ENCODE assay signal across 23 cellular contexts in genomic region chr3:52432631-52433030, GRCh38. TPM values are rescaled to one million over a fixed set of nuclear protein-coding genes. Genes with fewer than 3 reads are reported as not detected.
A peak's percentile ranks its signal among the peaks of the same experiment; 100 is the strongest.
DNase-seq lines count a peak whose midpoint lies in the region; ATAC-seq and TF ChIP-seq lines count a peak whose summit lies in the region.
"Had no signal": no experiment of that assay in that cellular context is flagged by ENCODE, and none has a peak within 500 bp of the region (broad histone marks: within the 10 kb centered on the region; RNA-seq: fewer than 3 reads in every experiment).

No MANE protein-coding gene starts in this region.

- H3K36me3 ChIP-seq in H7 (replicated peaks; ENCODE audit: control insufficient read depth, insufficient read depth, low read length) (no peaks in the 10 kb centered on the region), endodermal cell (ENCODE audit: control insufficient read depth, insufficient read depth, low read length) (no peaks in the 10 kb centered on the region), left lung (no peaks in the 10 kb centered on the region), subcutaneous abdominal adipose tissue (ENCODE audit: control insufficient read depth in 5 of 5, insufficient read depth in 5 of 5, low read length in 5 of 5) (peaks cover 0 to 18% (median 9%) of the 10 kb centered on the region in 5 donors)
- H3K36me3 ChIP-seq: ascending aorta had no signal

- H3K4me1 ChIP-seq in endodermal cell (ENCODE audit: control insufficient read depth, insufficient read depth, low read length) (peaks cover 12% of the 10 kb centered on the region), left lung (peaks cover 0 to 41% of the 10 kb centered on the region in 2 donors), subcutaneous abdominal adipose tissue (ENCODE audit: control insufficient read depth in 5 of 5, insufficient read depth in 5 of 5, low read length in 5 of 5) (peaks cover 34 to 92% (median 85%) of the 10 kb centered on the region in 5 donors)
- H3K4me1 ChIP-seq: ascending aorta had no signal

- no peaks in the 10 kb centered on the region for H3K27me3 ChIP-seq in H7 (ENCODE audit: control insufficient read depth, insufficient read depth, low read length)
- no peaks in the 10 kb centered on the region for H3K27me3 ChIP-seq in endodermal cell (ENCODE audit: control insufficient read depth, insufficient read depth, low read length, poor library complexity, severe bottlenecking)
- no peaks in the 10 kb centered on the region for H3K27me3 ChIP-seq in left lung
- H3K27me3 ChIP-seq in subcutaneous abdominal adipose tissue (ENCODE audit: control insufficient read depth in 5 of 5, insufficient read depth in 4 of 5, low read length in 5 of 5) = no peaks in the 10 kb centered on the region
- H3K27me3 ChIP-seq: ascending aorta, testis had no signal

- intact Hi-C loops in left lung (cut with DNase I) = no loop called here

- H3K9me3 Mint-ChIP-seq in endodermal cell = no peaks in the 10 kb centered on the region

- 88 to 94% methylated on average over 1 to 3 of the region's 3 CpGs for WGBS in endodermal cell (ENCODE audit: insufficient coverage in 1 of 2, insufficient read length in 1 of 2), 2 experiments

- H3K27me3 Mint-ChIP-seq in endodermal cell (ENCODE audit: insufficient read depth) = no peaks in the 10 kb centered on the region

- H3K9ac ChIP-seq in endodermal cell (ENCODE audit: extremely low read depth, low read length, poor library complexity, severe bottlenecking) = no peak overlapping the region
- H3K9ac ChIP-seq in subcutaneous abdominal adipose tissue (ENCODE audit: low read length in 5 of 5) = peak overlapping the region in 2 of 5 donors; percentile 45 to 52
- H3K9ac ChIP-seq: parathyroid adenoma, SK-N-SH had no signal

- TF ChIP-seq CTCF in endodermal cell (conservative IDR thresholded peaks at IDR 0.05) (no peak), left lung (IDR thresholded peaks at IDR 0.05) (no peak)

- no peak overlapping the region for H3K4me3 Mint-ChIP-seq in endodermal cell

- H3K9me3 ChIP-seq in endodermal cell (ENCODE audit: control insufficient read depth, low read length) (no peaks in the 10 kb centered on the region), left lung (no peaks in the 10 kb centered on the region), subcutaneous abdominal adipose tissue (ENCODE audit: control insufficient read depth in 5 of 5, low read length in 5 of 5) (no peaks in the 10 kb centered on the region)
- H3K9me3 ChIP-seq: ascending aorta, SK-N-SH, testis had no signal

- DNase-seq in H7 (peak; percentile 35), endodermal cell (peak; percentile 36), left lung (no peak), NCI-H524 (lab: John Stamatoyannopoulos, UW) (no peak)
- no peak for DNase-seq in NK-92 treated with Interleukin-12 subunit alpha and Interleukin-12 subunit beta, amount 100 ng/mL, for 24 hours (lab: John Stamatoyannopoulos, UW)
- DNase-seq: activated naive CD4-positive, alpha-beta T cell treated with Interleukin-2 at 50 U/mL for 16 hours; DMS79 treated with DMSO at 0.1 percent for 48 hours; foreskin melanocyte; NCI-H1417 treated with DMSO at 0.1 percent for 48 hours; NCI-H2171; NCI-H82; SK-N-SH; testis had no signal

- peaks cover 29% of the 10 kb centered on the region for H3K4me1 Mint-ChIP-seq in endodermal cell

- no peak overlapping the region for H3K4me3 ChIP-seq in H7 (ENCODE audit: insufficient read depth, low read depth, low read length)
- H3K4me3 ChIP-seq in endodermal cell (ENCODE audit: low read length) = no peak overlapping the region
- no peak overlapping the region for H3K4me3 ChIP-seq in left lung
- H3K4me3 ChIP-seq in subcutaneous abdominal adipose tissue (ENCODE audit: low read depth in 1 of 5, low read length in 5 of 5) = no peak overlapping the region
- H3K4me3 ChIP-seq: ascending aorta, smooth muscle cell, testis had no signal

- peak; percentile 7 for ATAC-seq in left lung
- ATAC-seq in GM21529 (IDR thresholded peaks at IDR 0.05; ENCODE audit: unreplicated experiment) = no peak
- ATAC-seq in HG02642 (IDR thresholded peaks at IDR 0.05; ENCODE audit: poor library complexity, unreplicated experiment) = no peak
- ATAC-seq: HepG2, left lobe of liver had no signal

- H3K27ac ChIP-seq in endodermal cell (ENCODE audit: low read depth, low read length) = no peak overlapping the region
- H3K27ac ChIP-seq in left lung = peak overlapping the region in 1 of 2 donors; percentile 5
- peak overlapping the region; percentile 82 for H3K27ac ChIP-seq in subcutaneous abdominal adipose tissue (ENCODE audit: low read depth, low read length)
- H3K27ac ChIP-seq: ascending aorta, parathyroid adenoma had no signal

- no peaks in the 10 kb centered on the region for H3K36me3 Mint-ChIP-seq in endodermal cell (ENCODE audit: low read depth)

- no peak overlapping the region for H3K27ac Mint-ChIP-seq in endodermal cell

RNA-seq across cellular contexts. Expression of gene SEMA3G, which starts 12.3 kb away (rescaled TPM):
- total RNA-seq in H7 (2014; rRNA removed; shearing (Covaris generic)) = 1.1 and 2.2 TPM in 2 replicates
- total RNA-seq in endodermal cell (1 to 10 TPM; 2.5 to 8.6 TPM), left lung (10 to 100 TPM; 30.5 to 36.5 TPM)
- 1.9 TPM for polyA plus RNA-seq in endodermal cell (2013, experiment 1 of 2)
- 1.5 TPM for polyA plus RNA-seq in endodermal cell (2013, experiment 2 of 2)
- polyA plus RNA-seq: AG04450 had no signal

RNA-seq across cellular contexts. Expression of gene TNNC1, which starts 21.2 kb away (rescaled TPM):
- 4.2 and 7.2 TPM in 2 replicates for total RNA-seq in H7 (2014; rRNA removed; shearing (Covaris generic))
- total RNA-seq in endodermal cell (10 to 100 TPM; 44.8 to 64.6 TPM), left lung (100 to 1,000 TPM in 1 of 2 donors, 10 to 100 TPM in 1; 30.7 to 117 TPM)
- 30.4 TPM for polyA plus RNA-seq in endodermal cell (2013, experiment 1 of 2)
- polyA plus RNA-seq in endodermal cell (2013, experiment 2 of 2) = 36.1 TPM
- total RNA-seq: endothelial cell of umbilical vein had no signal

RNA-seq across cellular contexts. Expression of gene PHF7, which starts 22.2 kb away (rescaled TPM):
- total RNA-seq in H7 (2014; rRNA removed; shearing (Covaris generic)) = 16.5 and 25.2 TPM in 2 replicates
- 10 to 100 TPM; 10.9 to 12.7 TPM for total RNA-seq in endodermal cell
- 15.3 TPM for polyA plus RNA-seq in endodermal cell (2013, experiment 1 of 2)
- polyA plus RNA-seq in endodermal cell (2013, experiment 2 of 2) = 17.0 TPM
- 1 to 10 TPM; 3.9 to 6.5 TPM for total RNA-seq in left lung
- total RNA-seq: ascending aorta had no signal

RNA-seq across cellular contexts. Expression of gene NISCH, which starts 22.8 kb away (rescaled TPM):
- 51.1 and 70.7 TPM in 2 replicates for total RNA-seq in H7 (2014; rRNA removed; shearing (Covaris generic))
- total RNA-seq in endodermal cell = 100 to 1,000 TPM; 151 to 156 TPM
- polyA plus RNA-seq in endodermal cell (2013, experiment 1 of 2) = 124 TPM
- 99.4 TPM for polyA plus RNA-seq in endodermal cell (2013, experiment 2 of 2)
- total RNA-seq in left lung = 100 to 1,000 TPM in 1 of 2 donors, 10 to 100 TPM in 1; 72.6 to 104 TPM

RNA-seq across cellular contexts. Expression of gene BAP1, which starts 22.8 kb away (rescaled TPM):
- total RNA-seq in H7 (2014; rRNA removed; shearing (Covaris generic)) = 128 and 145 TPM in 2 replicates
- 100 to 1,000 TPM in 1 of 2 donors, 10 to 100 TPM in 1; 94.5 to 100 TPM for total RNA-seq in endodermal cell
- polyA plus RNA-seq in endodermal cell (2013, experiment 1 of 2) = 80.1 TPM
- 71.0 TPM for polyA plus RNA-seq in endodermal cell (2013, experiment 2 of 2)
- 10 to 100 TPM; 66.6 to 69.8 TPM for total RNA-seq in left lung

Comparison
In these comparisons a context has a peak if more than half of its experiments do, and no peak if none do; other contexts are left out.
1. DNase-seq: peak in H7 (single experiment) and endodermal cell (single experiment); none in left lung (0 of 2), NCI-H524 (0 of 2) and NK-92 treated with Interleukin-12 subunit alpha and Interleukin-12 subunit beta, amount 100 ng/mL, for 24 hours (single experiment).